ENCODE assay signal across 22 cellular contexts in genomic region chrX:44157293-44157692, GRCh38.
"Had no signal": no experiment of that assay in that cellular context is flagged by ENCODE, and none has a peak within 500 bp of the region (broad histone marks: within the 10 kb centered on the region; RNA-seq: fewer than 3 reads in every experiment).

No MANE protein-coding gene starts in this region.

- H3K4me3 ChIP-seq: dorsolateral prefrontal cortex, lung, psoas muscle, right lobe of liver, spleen, thoracic aorta had no signal

- DNase-seq: cortex of kidney; effector CD8-positive, alpha-beta T cell; foreskin keratinocyte; head of caudate nucleus; hippocampal formation; left colon; left ventricle myocardium superior; naive B cell; psoas muscle; retina; right lobe of liver; spleen; stimulated activated CD4-positive, alpha-beta T cell treated with anti-CD3 and anti-CD28 coated beads, Interleukin-15, amount 100 ng/mL, for 24 hours; stimulated activated CD4-positive, alpha-beta T cell treated with anti-CD3 and anti-CD28 coated beads, Interleukin-2, amount 100 ng/mL, for 24 hours; stimulated activated CD4-positive, alpha-beta T cell treated with anti-CD3 and anti-CD28 coated beads, Interleukin-4, amount 100 ng/mL, for 4 hours; stimulated activated naive B cell treated with anti-CD40 and anti-IgM and Interleukin-4, amounts not matched to agents 10 μg/mL and 1 μg/mL and 100 μg/mL, for 72 hours; stimulated activated naive CD8-positive, alpha-beta T cell treated with anti-CD3 and anti-CD28 coated beads, Interleukin-15, amount 100 ng/mL, for 72 hours had no signal

- ATAC-seq: esophagus mucosa; foreskin keratinocyte; left colon; left ventricle myocardium superior; psoas muscle; right lobe of liver; stimulated activated naive B cell treated with anti-CD40 and anti-IgM and Interleukin-4, amounts not matched to agents 10 μg/mL and 1 μg/mL and 100 μg/mL, for 72 hours; stimulated activated naive CD8-positive, alpha-beta T cell treated with anti-CD3 and anti-CD28 coated beads, Interleukin-15, amount 100 ng/mL, for 72 hours had no signal

- H3K36me3 ChIP-seq: neutrophil, right lobe of liver, spleen, thoracic aorta had no signal

- H3K27ac ChIP-seq: dorsolateral prefrontal cortex, foreskin keratinocyte, neutrophil, psoas muscle, right lobe of liver, spleen, thoracic aorta had no signal

- H3K4me1 ChIP-seq: foreskin keratinocyte, psoas muscle, right lobe of liver, spleen had no signal

- H3K27me3 ChIP-seq: foreskin keratinocyte, neutrophil, right lobe of liver had no signal

- H3K9me3 ChIP-seq: neutrophil, psoas muscle, right lobe of liver, spleen, thoracic aorta had no signal
